In the genomic region with DNA sequence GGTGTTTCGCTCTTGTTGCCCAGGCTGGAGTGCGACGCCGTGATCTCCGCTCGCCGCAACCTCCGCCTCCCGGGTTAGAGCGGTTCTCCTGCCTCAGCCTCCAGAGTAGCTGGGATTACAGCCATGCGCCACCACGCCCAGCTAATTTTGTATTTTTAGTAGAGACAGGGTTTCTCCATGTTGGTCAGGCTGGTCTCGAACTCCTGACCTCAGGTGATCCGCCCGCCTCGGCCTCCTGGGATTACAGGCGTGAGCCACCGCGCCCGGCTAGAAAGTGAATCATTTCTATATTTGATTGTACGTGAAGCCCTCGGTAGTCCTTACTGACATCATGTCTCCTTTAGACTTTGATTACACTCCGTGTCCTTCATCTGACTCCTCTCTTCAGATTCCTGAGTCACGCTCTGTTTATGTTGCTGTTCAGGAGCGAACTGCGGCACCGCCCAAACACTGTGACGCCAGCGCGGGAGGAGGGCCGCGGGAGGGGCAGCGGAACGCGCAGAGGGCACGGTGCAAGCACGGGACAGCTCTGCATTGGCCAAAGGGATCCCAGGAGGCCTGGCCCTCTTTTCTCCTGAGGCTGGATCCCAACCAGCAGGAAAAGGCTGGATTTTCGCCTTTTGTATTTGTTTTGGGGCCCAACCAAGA, we compare ENCODE assay signal across 7 cellular contexts. TPM values are rescaled to one million over a fixed set of nuclear protein-coding genes. Genes with fewer than 3 reads are reported as not detected.
DNase-seq lines count a peak whose midpoint lies in the region; ATAC-seq and TF ChIP-seq lines count a peak whose summit lies in the region.

No MANE protein-coding gene starts in this region.

- H3K9me3 Mint-ChIP-seq in activated CD8-positive, alpha-beta T cell treated with anti-CD3 and anti-CD28 coated beads for 36 hours: no peaks in the 10 kb centered on the region

- intact Hi-C loops in activated CD8-positive, alpha-beta T cell treated with anti-CD3 and anti-CD28 coated beads for 36 hours (cut with micrococcal nuclease): no loop called here

- DNase-seq in NCI-H82 (lab: John Stamatoyannopoulos, UW): peak; percentile 91
- peak; percentile 92 for DNase-seq in activated CD8-positive, alpha-beta T cell treated with anti-CD3 and anti-CD28 coated beads for 36 hours
- DNase-seq in dermis microvascular lymphatic vessel endothelial cell (ENCODE audit: low read depth in 2 of 2): peak; percentile 97 to 100
- peak; percentile 99 for DNase-seq in left lobe of liver (ENCODE audit: low spot score)
- DNase-seq in stimulated activated CD4-positive, alpha-beta T cell treated with anti-CD3 and anti-CD28 coated beads, Interleukin-1b, Interleukin-23, amount 100 ng/mL, for 48 hours: peak; percentile 86

- H3K27me3 Mint-ChIP-seq in activated CD8-positive, alpha-beta T cell treated with anti-CD3 and anti-CD28 coated beads for 36 hours: no peaks in the 10 kb centered on the region

- POLR2A ChIA-PET in activated CD8-positive, alpha-beta T cell treated with anti-CD3 and anti-CD28 coated beads for 36 hours (lab: Charles Lee): interaction anchor here (0.8 to 1.5 kb wide), 7 partner anchors 59 to 485 kb away, joined by 3 to 4 read pairs (median 3); no protein-coding TSS in a partner anchor

- peak overlapping the region; percentile 87 for H3K4me3 Mint-ChIP-seq in activated CD8-positive, alpha-beta T cell treated with anti-CD3 and anti-CD28 coated beads for 36 hours

- H3K27ac Mint-ChIP-seq in activated CD8-positive, alpha-beta T cell treated with anti-CD3 and anti-CD28 coated beads for 36 hours: peak overlapping the region; percentile 92

- H3K36me3 Mint-ChIP-seq in activated CD8-positive, alpha-beta T cell treated with anti-CD3 and anti-CD28 coated beads for 36 hours (ENCODE audit: low read depth): no peaks in the 10 kb centered on the region

- peaks cover 25% of the 10 kb centered on the region for H3K4me1 Mint-ChIP-seq in activated CD8-positive, alpha-beta T cell treated with anti-CD3 and anti-CD28 coated beads for 36 hours (ENCODE audit: low read depth)

- TF ChIP-seq CTCF in activated CD8-positive, alpha-beta T cell treated with anti-CD3 and anti-CD28 coated beads for 36 hours (IDR thresholded peaks at IDR 0.05): no peak

- CTCF ChIA-PET in activated CD8-positive, alpha-beta T cell treated with anti-CD3 and anti-CD28 coated beads for 36 hours (lab: Charles Lee): interaction anchor here (1.0 to 2.3 kb wide), 4 partner anchors 12 to 69 kb away, joined by 3 to 8 read pairs (median 3); no protein-coding TSS in a partner anchor

- peak; percentile 50 for ATAC-seq in GM18873 (IDR thresholded peaks at IDR 0.05; ENCODE audit: low FRiP score, unreplicated experiment)
- peak; percentile 50 for ATAC-seq in HG03457 (IDR thresholded peaks at IDR 0.05; ENCODE audit: unreplicated experiment)
- peak; percentile 76 for ATAC-seq in activated CD8-positive, alpha-beta T cell treated with anti-CD3 and anti-CD28 coated beads for 36 hours
- ATAC-seq in left lobe of liver: peak; percentile 77

RNA-seq across cellular contexts. Expression of a gene that starts 0.6 kb away (rescaled TPM):
- total RNA-seq in activated CD8-positive, alpha-beta T cell treated with anti-CD3 and anti-CD28 coated beads for 36 hours: 1 to 10 TPM; 6.9 to 7.5 TPM
- total RNA-seq in dermis microvascular lymphatic vessel endothelial cell (51.3 and 123 TPM in 2 replicates), left lobe of liver (92.9 TPM)

RNA-seq across cellular contexts. Expression of a gene that starts 33.3 kb away (rescaled TPM):
- not detected for total RNA-seq in activated CD8-positive, alpha-beta T cell treated with anti-CD3 and anti-CD28 coated beads for 36 hours
- total RNA-seq in dermis microvascular lymphatic vessel endothelial cell (not detected in 2 replicates), left lobe of liver (not detected)

RNA-seq across cellular contexts. Expression of a gene that starts 40.2 kb away (rescaled TPM):
- total RNA-seq in activated CD8-positive, alpha-beta T cell treated with anti-CD3 and anti-CD28 coated beads for 36 hours: not detected
- not detected in 2 replicates for total RNA-seq in dermis microvascular lymphatic vessel endothelial cell
- 0.50 TPM for total RNA-seq in left lobe of liver

Comparison
In these comparisons a context has a peak if more than half of its experiments do, and no peak if none do; other contexts are left out.
1. Peak in every context shown above with its lines: DNase-seq and ATAC-seq.